16 cellular contexts compared by ENCODE assay signal in the genomic region with DNA sequence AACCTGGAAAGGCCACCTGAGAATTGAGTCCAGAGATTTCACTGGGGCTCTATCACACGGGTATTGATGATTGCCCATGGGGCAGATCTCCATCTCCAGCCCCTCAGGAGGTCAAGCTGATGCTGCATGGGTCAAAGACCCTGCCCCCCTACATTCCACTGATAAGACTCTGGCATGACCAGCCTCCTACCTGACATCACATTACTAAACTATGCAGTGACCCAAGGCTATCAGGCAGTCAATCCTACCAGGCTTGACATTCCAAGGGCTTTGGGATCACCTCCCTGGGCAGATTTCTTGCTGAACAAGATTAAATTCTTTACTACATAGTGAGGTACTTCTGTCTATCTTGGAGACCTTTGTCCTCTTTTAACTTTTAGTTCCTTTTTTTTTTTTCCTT.
DNase-seq lines count a peak whose midpoint lies in the region; ATAC-seq lines count a peak whose summit lies in the region.
"Had no signal": no experiment of that assay in that cellular context is flagged by ENCODE, and none has a peak within 500 bp of the region (broad histone marks: within the 10 kb centered on the region; RNA-seq: fewer than 3 reads in every experiment).

No MANE protein-coding gene starts in this region.

- no peak overlapping the region for H3K4me3 Mint-ChIP-seq in stimulated activated effector memory CD8-positive, alpha-beta T cell treated with anti-CD3 and anti-CD28 coated beads, Interleukin-12 subunit alpha, Interleukin-12 subunit beta, amount 100 ng/mL, for 72 hours
- H3K4me3 Mint-ChIP-seq: CD4-positive, alpha-beta memory T cell; HFFc6 had no signal

- H3K4me3 ChIP-seq in trophoblast cell (ENCODE audit: low read depth, low read length): no peak overlapping the region
- H3K4me3 ChIP-seq: HAP-1 had no signal

- peak overlapping the region; percentile 80 for H3K27ac ChIP-seq in trophoblast cell (ENCODE audit: low read depth, low read length)

- no peaks in the 10 kb centered on the region for H3K36me3 Mint-ChIP-seq in stimulated activated effector memory CD8-positive, alpha-beta T cell treated with anti-CD3 and anti-CD28 coated beads, Interleukin-12 subunit alpha, Interleukin-12 subunit beta, amount 100 ng/mL, for 72 hours

- H3K23ac ChIP-seq in trophoblast cell (ENCODE audit: low read length): no peak overlapping the region

- peaks cover 0 to 3% of the 10 kb centered on the region in 2 experiments for H3K4me1 ChIP-seq in trophoblast cell (ENCODE audit: control insufficient read depth in 1 of 2, insufficient read depth in 2 of 2, low read length in 2 of 2)

- H3K18ac ChIP-seq in trophoblast cell (ENCODE audit: low read length): no peak overlapping the region

- H4K12ac ChIP-seq in trophoblast cell (ENCODE audit: low read depth, low read length): no peak overlapping the region

- peaks cover 6% of the 10 kb centered on the region for H3K9me3 Mint-ChIP-seq in stimulated activated effector memory CD8-positive, alpha-beta T cell treated with anti-CD3 and anti-CD28 coated beads, Interleukin-12 subunit alpha, Interleukin-12 subunit beta, amount 100 ng/mL, for 72 hours
- H3K9me3 Mint-ChIP-seq: HFFc6 had no signal

- no peak overlapping the region for H2BK5ac ChIP-seq in trophoblast cell (ENCODE audit: low read depth, low read length, poor library complexity)

- H3K27me3 ChIP-seq in trophoblast cell (ENCODE audit: insufficient read depth, low read length): no peaks in the 10 kb centered on the region

- no peak overlapping the region for H2AK5ac ChIP-seq in trophoblast cell (ENCODE audit: low read length)

- H4K8ac ChIP-seq in trophoblast cell (ENCODE audit: low read depth, low read length): no peak overlapping the region

- peaks cover 2% of the 10 kb centered on the region for H3K9me3 ChIP-seq in trophoblast cell (ENCODE audit: insufficient read depth, low read depth, low read length)
- H3K9me3 ChIP-seq: HAP-1 had no signal

- H2BK12ac ChIP-seq in trophoblast cell (ENCODE audit: low read length): no peak overlapping the region

- no peak overlapping the region for H3K14ac ChIP-seq in trophoblast cell (ENCODE audit: low read length)

- H3K9ac ChIP-seq in trophoblast cell (ENCODE audit: low read length): no peak overlapping the region

- H3K4me2 ChIP-seq in trophoblast cell (ENCODE audit: low read length): no peak overlapping the region

- H3K79me2 ChIP-seq in trophoblast cell (ENCODE audit: control insufficient read depth, insufficient read depth, low read length, poor library complexity): no peaks in the 10 kb centered on the region

- H2BK120ac ChIP-seq in trophoblast cell (ENCODE audit: insufficient read depth, low read length, poor library complexity): no peak overlapping the region

- H3K36me3 ChIP-seq in trophoblast cell (ENCODE audit: control insufficient read depth in 1 of 2, insufficient read depth in 2 of 2, low read length in 2 of 2): no peaks in the 10 kb centered on the region
- H3K36me3 ChIP-seq: HAP-1 had no signal

- no peaks in the 10 kb centered on the region for H3K4me1 Mint-ChIP-seq in stimulated activated effector memory CD8-positive, alpha-beta T cell treated with anti-CD3 and anti-CD28 coated beads, Interleukin-12 subunit alpha, Interleukin-12 subunit beta, amount 100 ng/mL, for 72 hours
- H3K4me1 Mint-ChIP-seq: CD4-positive, alpha-beta memory T cell had no signal

- H2AFZ ChIP-seq in trophoblast cell (ENCODE audit: insufficient read depth, low read length, poor library complexity): no peak overlapping the region

- no peak overlapping the region for H3K27ac Mint-ChIP-seq in stimulated activated effector memory CD8-positive, alpha-beta T cell treated with anti-CD3 and anti-CD28 coated beads, Interleukin-12 subunit alpha, Interleukin-12 subunit beta, amount 100 ng/mL, for 72 hours
- H3K27ac Mint-ChIP-seq: CD4-positive, alpha-beta memory T cell; HFFc6 had no signal

- ATAC-seq in stimulated activated effector memory CD8-positive, alpha-beta T cell treated with anti-CD3 and anti-CD28 coated beads, Interleukin-12 subunit alpha, Interleukin-12 subunit beta, amount 100 ng/mL, for 72 hours: no peak

- peak; percentile 1 for DNase-seq in MV-4-11 (lab: John Stamatoyannopoulos, UW)
- peak; percentile 20 for DNase-seq in iPS-NIHi7 (ENCODE audit: extremely low spot score)
- DNase-seq in trophoblast cell: peak; percentile 55 to 84
- no peak for DNase-seq in nucleus accumbens (lab: John Stamatoyannopoulos, UW)
- DNase-seq in activated CD8-positive, alpha-beta memory T cell treated with anti-CD3 and anti-CD28 coated beads for 24 hours: no peak
- DNase-seq in stimulated activated effector memory CD8-positive, alpha-beta T cell treated with anti-CD3 and anti-CD28 coated beads, Interleukin-12 subunit alpha, Interleukin-12 subunit beta, amount 100 ng/mL, for 72 hours (ENCODE audit: low spot score in 2 of 2): no peak
- DNase-seq: C1 segment of cervical spinal cord; CD4-positive, alpha-beta memory T cell; COR-L47; DMS 273 treated with DMSO at 0.1 percent for 48 hours; DMS79; EL; GF-D8; GOT3; HFFc6 had no signal

- no peak overlapping the region for H3K4ac ChIP-seq in trophoblast cell (ENCODE audit: low read depth, low read length)

- WGBS in trophoblast cell (ENCODE audit: extremely low coverage, insufficient coverage, insufficient read length): no CpG with 5 or more reads among the region's 1 CpG

- H4K91ac ChIP-seq in trophoblast cell (ENCODE audit: low read depth, low read length): no peak overlapping the region

- peaks cover 2% of the 10 kb centered on the region for H3K79me1 ChIP-seq in trophoblast cell (ENCODE audit: low read length)

Comparison
In these comparisons a context has a peak if more than half of its experiments do, and no peak if none do; other contexts are left out.
1. DNase-seq: peak in MV-4-11 (single experiment), iPS-NIHi7 (single experiment) and trophoblast cell (2 of 2); none in nucleus accumbens (0 of 56), activated CD8-positive, alpha-beta memory T cell treated with anti-CD3 and anti-CD28 coated beads for 24 hours (single experiment) and stimulated activated effector memory CD8-positive, alpha-beta T cell treated with anti-CD3 and anti-CD28 coated beads, Interleukin-12 subunit alpha, Interleukin-12 subunit beta, amount 100 ng/mL, for 72 hours (0 of 2).